7 cellular contexts compared by ENCODE assay signal in genomic region chr5:181126841-181127240, GRCh38. TPM values are rescaled to one million over a fixed set of nuclear protein-coding genes. Genes with fewer than 3 reads are reported as not detected.
"Had no signal": no experiment of that assay in that cellular context is flagged by ENCODE, and none has a peak within 500 bp of the region (broad histone marks: within the 10 kb centered on the region; RNA-seq: fewer than 3 reads in every experiment).

No MANE protein-coding gene starts in this region.

- H3K4me3 ChIP-seq: GM23338 had no signal

- DNase-seq: H9, HCEC 1CT, KBM-7 had no signal

- ATAC-seq: GM23338 had no signal

RNA-seq across cellular contexts. Expression of gene OR2V1, which starts 4.1 kb away (rescaled TPM):
- total RNA-seq: GM23338, H1, H9, HT-29 had no signal
- polyA plus RNA-seq: GM23338, H1, IgD-negative memory B cell had no signal

RNA-seq across cellular contexts. Expression of gene OR2V2, which starts 20.5 kb away (rescaled TPM):
- total RNA-seq: GM23338, H1, H9, HT-29 had no signal
- polyA plus RNA-seq: GM23338, H1, IgD-negative memory B cell had no signal
